In the genomic region with DNA sequence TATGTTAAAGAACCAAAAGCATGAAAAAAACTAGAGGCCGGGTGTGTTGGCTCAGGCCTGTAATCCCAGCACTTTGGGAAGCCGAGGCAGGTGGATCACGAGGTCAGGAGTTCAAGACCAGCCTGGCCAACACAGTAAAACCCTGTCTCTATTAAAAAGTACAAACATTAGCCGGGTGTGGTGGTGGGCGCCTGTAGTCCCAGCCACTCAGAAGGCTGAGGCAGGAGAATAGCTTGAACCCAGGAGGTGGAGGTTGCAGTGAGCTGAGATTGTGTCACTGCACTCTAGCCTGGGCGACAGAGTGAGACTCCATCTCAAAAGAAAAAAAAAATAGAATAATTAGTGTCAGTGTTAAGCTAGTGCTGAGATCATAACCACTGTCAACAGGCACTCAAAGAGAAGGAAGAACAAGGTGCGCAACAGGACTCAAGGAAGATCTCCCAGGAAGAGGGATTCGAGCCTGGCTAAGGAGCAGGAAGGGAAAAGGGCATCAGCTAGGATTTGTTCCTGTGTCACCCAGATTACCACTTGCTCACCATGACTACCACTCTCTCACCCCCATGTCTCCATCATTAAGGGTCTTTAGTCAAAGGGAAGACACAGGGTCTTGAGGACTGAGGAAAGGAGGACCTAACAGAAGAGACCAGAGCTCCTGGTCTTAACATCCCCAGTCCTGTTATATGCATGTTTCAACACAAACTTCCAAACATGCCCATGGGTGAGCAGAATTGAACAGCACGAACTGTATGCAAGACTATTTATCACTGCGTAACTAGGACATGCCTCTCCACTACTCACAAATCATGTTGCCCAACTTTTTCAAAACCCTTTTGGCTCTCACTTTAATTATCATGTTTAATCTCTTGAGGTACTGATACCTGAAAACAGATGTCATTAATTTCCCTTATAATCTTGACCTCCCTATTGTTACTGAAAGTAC, we compare ENCODE assay signal across 16 cellular contexts.
A peak's percentile ranks its signal among the peaks of the same experiment; 100 is the strongest.
DNase-seq lines count a peak whose midpoint lies in the region; ATAC-seq and TF ChIP-seq lines count a peak whose summit lies in the region.
"Had no signal": no experiment of that assay in that cellular context is flagged by ENCODE, and none has a peak within 500 bp of the region (broad histone marks: within the 10 kb centered on the region; RNA-seq: fewer than 3 reads in every experiment).

No MANE protein-coding gene starts in this region.

- ATAC-seq in activated naive CD8-positive, alpha-beta T cell treated with anti-CD3 and anti-CD28 coated beads, Interleukin-2, amount 50 U/mL, for 24 hours = no peak
- ATAC-seq in WTC11 (no peak), HG02678 (IDR thresholded peaks at IDR 0.05; ENCODE audit: unreplicated experiment) (no peak), HG03571 (IDR thresholded peaks at IDR 0.05; ENCODE audit: unreplicated experiment) (no peak)
- ATAC-seq: left ventricle myocardium superior had no signal

- peaks cover 16% of the 10 kb centered on the region for H3K36me3 Mint-ChIP-seq in activated naive CD8-positive, alpha-beta T cell
- H3K36me3 Mint-ChIP-seq in activated naive CD8-positive, alpha-beta T cell treated with anti-CD3 and anti-CD28 coated beads, Interleukin-2, amount 50 U/mL, for 24 hours (ENCODE audit: low read depth) = peaks cover 12% of the 10 kb centered on the region
- peaks cover 18% of the 10 kb centered on the region for H3K36me3 Mint-ChIP-seq in WTC11

- no peaks in the 10 kb centered on the region for H3K36me3 ChIP-seq in vagina

- no peaks in the 10 kb centered on the region for H3K27me3 ChIP-seq in vagina
- H3K27me3 ChIP-seq: tibial nerve had no signal

- POLR2A ChIA-PET in WTC11 (lab: Charles Lee) = no interaction called here

- no peaks in the 10 kb centered on the region for H3K9me3 Mint-ChIP-seq in activated naive CD8-positive, alpha-beta T cell (ENCODE audit: low read depth)
- H3K9me3 Mint-ChIP-seq in activated naive CD8-positive, alpha-beta T cell treated with anti-CD3 and anti-CD28 coated beads, Interleukin-2, amount 50 U/mL, for 24 hours = no peaks in the 10 kb centered on the region
- no peaks in the 10 kb centered on the region for H3K9me3 Mint-ChIP-seq in WTC11
- H3K9me3 Mint-ChIP-seq: activated naive CD8-positive, alpha-beta T cell treated with anti-CD3 and anti-CD28 coated beads for 36 hours had no signal

- TF ChIP-seq CTCF in WTC11 (IDR thresholded peaks at IDR 0.05) (no peak), vagina (IDR thresholded peaks at IDR 0.05) (no peak)

- H3K27ac ChIP-seq in vagina = peak overlapping the region; percentile 33
- H3K27ac ChIP-seq: tibial nerve had no signal

- H3K27me3 Mint-ChIP-seq in activated naive CD8-positive, alpha-beta T cell = no peaks in the 10 kb centered on the region
- no peaks in the 10 kb centered on the region for H3K27me3 Mint-ChIP-seq in activated naive CD8-positive, alpha-beta T cell treated with anti-CD3 and anti-CD28 coated beads, Interleukin-2, amount 50 U/mL, for 24 hours
- no peaks in the 10 kb centered on the region for H3K27me3 Mint-ChIP-seq in WTC11 (ENCODE audit: low read depth)
- H3K27me3 Mint-ChIP-seq: activated naive CD8-positive, alpha-beta T cell treated with anti-CD3 and anti-CD28 coated beads for 36 hours had no signal

- peaks cover 80% of the 10 kb centered on the region for H3K4me1 Mint-ChIP-seq in activated naive CD8-positive, alpha-beta T cell (ENCODE audit: low read depth)
- H3K4me1 Mint-ChIP-seq in activated naive CD8-positive, alpha-beta T cell treated with anti-CD3 and anti-CD28 coated beads, Interleukin-2, amount 50 U/mL, for 24 hours = peaks cover 69% of the 10 kb centered on the region
- H3K4me1 Mint-ChIP-seq in WTC11 = peaks cover 59% of the 10 kb centered on the region

- H3K4me1 ChIP-seq in vagina = peaks cover 74% of the 10 kb centered on the region

- intact Hi-C loops in vagina (cut with DNase I) = no loop called here

- TF ChIP-seq POLR2A in vagina (IDR thresholded peaks at IDR 0.05) = no peak

- H3K27ac Mint-ChIP-seq in activated naive CD8-positive, alpha-beta T cell = peak overlapping the region; percentile 47
- H3K27ac Mint-ChIP-seq in activated naive CD8-positive, alpha-beta T cell treated with anti-CD3 and anti-CD28 coated beads, Interleukin-2, amount 50 U/mL, for 24 hours = no peak overlapping the region
- peak overlapping the region; percentile 1; the same call in 1 of the 2 replicates for H3K27ac Mint-ChIP-seq in WTC11
- H3K27ac Mint-ChIP-seq: activated naive CD8-positive, alpha-beta T cell treated with anti-CD3 and anti-CD28 coated beads for 36 hours had no signal

- no peak overlapping the region for H3K4me3 Mint-ChIP-seq in activated naive CD8-positive, alpha-beta T cell
- H3K4me3 Mint-ChIP-seq in activated naive CD8-positive, alpha-beta T cell treated with anti-CD3 and anti-CD28 coated beads, Interleukin-2, amount 50 U/mL, for 24 hours = no peak overlapping the region
- H3K4me3 Mint-ChIP-seq in WTC11 = no peak overlapping the region
- H3K4me3 Mint-ChIP-seq: activated naive CD8-positive, alpha-beta T cell treated with anti-CD3 and anti-CD28 coated beads for 36 hours had no signal

- H3K4me3 ChIP-seq in vagina = no peak overlapping the region
- H3K4me3 ChIP-seq: tibial nerve had no signal

- DNase-seq in activated naive CD8-positive, alpha-beta T cell treated with anti-CD3 and anti-CD28 coated beads, Interleukin-2, amount 50 U/mL, for 24 hours = no peak
- DNase-seq in WTC11 (ENCODE audit: low spot score) = no peak
- peak; percentile 3 for DNase-seq in iPS-NIHi11 (ENCODE audit: low spot score)
- DNase-seq in vagina (ENCODE audit: extremely low spot score in 2 of 2) = no peak
- no peak for DNase-seq in MV-4-11 (lab: John Stamatoyannopoulos, UW)
- DNase-seq: activated CD4-positive, alpha-beta T cell treated with anti-CD3 and anti-CD28 coated beads for 48 hours; activated naive CD8-positive, alpha-beta T cell treated with anti-CD3 and anti-CD28 coated beads for 36 hours; EL; left ventricle myocardium superior; NCI-H2029; NCI-H510A; SK-N-SH had no signal

- CTCF ChIA-PET in WTC11 (lab: Charles Lee) = no interaction called here

- H3K9me3 ChIP-seq in vagina = no peaks in the 10 kb centered on the region
- H3K9me3 ChIP-seq: SK-N-SH, tibial nerve had no signal

TF ChIP-seq in WTC11, 78 proteins besides CTCF, POLR2A, EP300 and RAD21:
- TF ChIP-seq, protein P1, sequence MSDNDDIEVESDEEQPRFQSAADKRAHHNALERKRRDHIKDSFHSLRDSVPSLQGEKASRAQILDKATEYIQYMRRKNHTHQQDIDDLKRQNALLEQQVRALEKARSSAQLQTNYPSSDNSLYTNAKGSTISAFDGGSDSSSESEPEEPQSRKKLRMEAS (CRISPR knock-in tag; IDR thresholded peaks at IDR 0.05) = no peak
- TF ChIP-seq NR2C2 (CRISPR knock-in tag; IDR thresholded peaks at IDR 0.05) (no peak), TEAD1 (CRISPR knock-in tag; IDR thresholded peaks at IDR 0.05) (no peak)
- TF ChIP-seq, protein P2, sequence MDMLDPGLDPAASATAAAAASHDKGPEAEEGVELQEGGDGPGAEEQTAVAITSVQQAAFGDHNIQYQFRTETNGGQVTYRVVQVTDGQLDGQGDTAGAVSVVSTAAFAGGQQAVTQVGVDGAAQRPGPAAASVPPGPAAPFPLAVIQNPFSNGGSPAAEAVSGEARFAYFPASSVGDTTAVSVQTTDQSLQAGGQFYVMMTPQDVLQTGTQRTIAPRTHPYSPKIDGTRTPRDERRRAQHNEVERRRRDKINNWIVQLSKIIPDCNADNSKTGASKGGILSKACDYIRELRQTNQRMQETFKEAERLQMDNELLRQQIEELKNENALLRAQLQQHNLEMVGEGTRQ (CRISPR knock-in tag; IDR thresholded peaks at IDR 0.05) = no peak
- TF ChIP-seq, protein P3, sequence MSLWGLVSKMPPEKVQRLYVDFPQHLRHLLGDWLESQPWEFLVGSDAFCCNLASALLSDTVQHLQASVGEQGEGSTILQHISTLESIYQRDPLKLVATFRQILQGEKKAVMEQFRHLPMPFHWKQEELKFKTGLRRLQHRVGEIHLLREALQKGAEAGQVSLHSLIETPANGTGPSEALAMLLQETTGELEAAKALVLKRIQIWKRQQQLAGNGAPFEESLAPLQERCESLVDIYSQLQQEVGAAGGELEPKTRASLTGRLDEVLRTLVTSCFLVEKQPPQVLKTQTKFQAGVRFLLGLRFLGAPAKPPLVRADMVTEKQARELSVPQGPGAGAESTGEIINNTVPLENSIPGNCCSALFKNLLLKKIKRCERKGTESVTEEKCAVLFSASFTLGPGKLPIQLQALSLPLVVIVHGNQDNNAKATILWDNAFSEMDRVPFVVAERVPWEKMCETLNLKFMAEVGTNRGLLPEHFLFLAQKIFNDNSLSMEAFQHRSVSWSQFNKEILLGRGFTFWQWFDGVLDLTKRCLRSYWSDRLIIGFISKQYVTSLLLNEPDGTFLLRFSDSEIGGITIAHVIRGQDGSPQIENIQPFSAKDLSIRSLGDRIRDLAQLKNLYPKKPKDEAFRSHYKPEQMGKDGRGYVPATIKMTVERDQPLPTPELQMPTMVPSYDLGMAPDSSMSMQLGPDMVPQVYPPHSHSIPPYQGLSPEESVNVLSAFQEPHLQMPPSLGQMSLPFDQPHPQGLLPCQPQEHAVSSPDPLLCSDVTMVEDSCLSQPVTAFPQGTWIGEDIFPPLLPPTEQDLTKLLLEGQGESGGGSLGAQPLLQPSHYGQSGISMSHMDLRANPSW (CRISPR knock-in tag; conservative IDR thresholded peaks at IDR 0.05; ENCODE audit: low read depth) = no peak
- TF ChIP-seq, protein P4, sequence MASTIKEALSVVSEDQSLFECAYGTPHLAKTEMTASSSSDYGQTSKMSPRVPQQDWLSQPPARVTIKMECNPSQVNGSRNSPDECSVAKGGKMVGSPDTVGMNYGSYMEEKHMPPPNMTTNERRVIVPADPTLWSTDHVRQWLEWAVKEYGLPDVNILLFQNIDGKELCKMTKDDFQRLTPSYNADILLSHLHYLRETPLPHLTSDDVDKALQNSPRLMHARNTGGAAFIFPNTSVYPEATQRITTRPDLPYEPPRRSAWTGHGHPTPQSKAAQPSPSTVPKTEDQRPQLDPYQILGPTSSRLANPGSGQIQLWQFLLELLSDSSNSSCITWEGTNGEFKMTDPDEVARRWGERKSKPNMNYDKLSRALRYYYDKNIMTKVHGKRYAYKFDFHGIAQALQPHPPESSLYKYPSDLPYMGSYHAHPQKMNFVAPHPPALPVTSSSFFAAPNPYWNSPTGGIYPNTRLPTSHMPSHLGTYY (CRISPR knock-in tag; IDR thresholded peaks at IDR 0.05) = no peak
